Comparison of ENCODE assay signal across 11 cellular contexts in genomic region chr19:50344661-50345318, GRCh38. TPM values are rescaled to one million over a fixed set of nuclear protein-coding genes. Genes with fewer than 3 reads are reported as not detected.
A peak's percentile ranks its signal among the peaks of the same experiment; 100 is the strongest.
DNase-seq lines count a peak whose midpoint lies in the region; ATAC-seq, FAIRE-seq and TF ChIP-seq lines count a peak whose summit lies in the region.
"Had no signal": no experiment of that assay in that cellular context is flagged by ENCODE, and none has a peak within 500 bp of the region (broad histone marks: within the 10 kb centered on the region; RNA-seq: fewer than 3 reads in every experiment).

No MANE protein-coding gene starts in this region.

- peak; percentile 50 for ATAC-seq in GM21360 (IDR thresholded peaks at IDR 0.05; ENCODE audit: unreplicated experiment)
- ATAC-seq in GM19463 (IDR thresholded peaks at IDR 0.05; ENCODE audit: unreplicated experiment): no peak
- ATAC-seq in left ventricle myocardium superior: no peak

- TF ChIP-seq CTCF in GM12875 (IDR thresholded peaks at IDR 0.05; ENCODE audit: borderline replicate concordance, insufficient read depth, low read depth, low read length) (no peak), kidney (IDR thresholded peaks at IDR 0.05; ENCODE audit: borderline replicate concordance, extremely low read depth, insufficient read depth) (no peak)

- peak; percentile 26 for DNase-seq in KBM-7
- peak; percentile 48 for DNase-seq in kidney
- no peak for DNase-seq in UCSD-AML1 (lab: John Stamatoyannopoulos, UW; ENCODE audit: unreplicated experiment)
- DNase-seq in SW480 (ENCODE audit: low spot score): no peak
- DNase-seq in left ventricle myocardium superior: no peak
- DNase-seq: NCI-H1417 had no signal

- H3K36me3 ChIP-seq in kidney (ENCODE audit: control insufficient read depth in 1 of 2, insufficient read depth in 2 of 2, low read length in 2 of 2): no peaks in the 10 kb centered on the region

- FAIRE-seq in kidney (lab: Jason Lieb, UNC): no peak
- FAIRE-seq: keratinocyte had no signal

- peaks cover 4 to 26% of the 10 kb centered on the region in 2 donors for H3K4me1 ChIP-seq in kidney (ENCODE audit: control insufficient read depth in 1 of 2, insufficient read depth in 1 of 2, low read depth in 1 of 2, low read length in 2 of 2)

- peak overlapping the region; percentile 69 for H3K4me3 ChIP-seq in GM12875 (ENCODE audit: low read depth, low read length)
- H3K4me3 ChIP-seq in kidney (ENCODE audit: low read length in 2 of 2): no peak overlapping the region

- peaks cover 0 to 7% of the 10 kb centered on the region in 2 donors for H3K9me3 ChIP-seq in kidney (ENCODE audit: control insufficient read depth in 1 of 2, low read length in 2 of 2)

- no peak overlapping the region for H3K9ac ChIP-seq in kidney (ENCODE audit: low read length in 2 of 2)

- intact Hi-C loops in kidney (cut with DNase I) (no loop called here), left ventricle myocardium superior (cut with micrococcal nuclease) (no loop called here)

- in situ Hi-C loops in KBM-7 (cut with MboI; ENCODE audit: low pct_unique_long_range_greater_than_20kb, low sequenced_read_pairs): no loop called here

- no peak overlapping the region for H3K27ac ChIP-seq in kidney (ENCODE audit: low read depth in 2 of 2, low read length in 2 of 2)

RNA-seq across cellular contexts. Expression of gene KCNC3, which starts 15.6 kb away (rescaled TPM):
- 31.0 TPM for total RNA-seq in kidney
- 9.1 TPM for polyA plus RNA-seq in kidney (ENCODE audit: insufficient read depth, low read depth, low replicate concordance)
- 2.5 TPM for total RNA-seq in left ventricle myocardium superior

RNA-seq across cellular contexts. Expression of gene NAPSA, which starts 20.6 kb away (rescaled TPM):
- total RNA-seq in kidney: 217 TPM
- 268 TPM for polyA plus RNA-seq in kidney (ENCODE audit: insufficient read depth, low read depth, low replicate concordance)
- 0.32 TPM for total RNA-seq in left ventricle myocardium superior
- total RNA-seq: Daoy had no signal

RNA-seq across cellular contexts. Expression of gene NR1H2, which starts 31.5 kb away (rescaled TPM):
- 80.4 TPM for total RNA-seq in kidney
- 59.7 TPM for polyA plus RNA-seq in kidney (ENCODE audit: insufficient read depth, low read depth, low replicate concordance)
- 76.5 TPM for total RNA-seq in left ventricle myocardium superior

RNA-seq across cellular contexts. Expression of gene POLD1, which starts 39.4 kb away (rescaled TPM):
- total RNA-seq in kidney (22.1 TPM), left ventricle myocardium superior (10.6 TPM)
- polyA plus RNA-seq in kidney (ENCODE audit: insufficient read depth, low read depth, low replicate concordance): 17.8 TPM

Comparison
In these comparisons a context has a peak if more than half of its experiments do, and no peak if none do; other contexts are left out.
1. DNase-seq: peak in KBM-7 (single experiment) and kidney (single experiment); none in UCSD-AML1 (single experiment), SW480 (single experiment) and left ventricle myocardium superior (single experiment).
2. RNA of gene NAPSA, which starts 20.6 kb away (total RNA-seq): 217 TPM in kidney (single experiment); 0.32 TPM in left ventricle myocardium superior (single experiment); every median in the first group is over 100 times any median in the second.